Comparison of ENCODE assay signal across 34 cellular contexts in the genomic region with DNA sequence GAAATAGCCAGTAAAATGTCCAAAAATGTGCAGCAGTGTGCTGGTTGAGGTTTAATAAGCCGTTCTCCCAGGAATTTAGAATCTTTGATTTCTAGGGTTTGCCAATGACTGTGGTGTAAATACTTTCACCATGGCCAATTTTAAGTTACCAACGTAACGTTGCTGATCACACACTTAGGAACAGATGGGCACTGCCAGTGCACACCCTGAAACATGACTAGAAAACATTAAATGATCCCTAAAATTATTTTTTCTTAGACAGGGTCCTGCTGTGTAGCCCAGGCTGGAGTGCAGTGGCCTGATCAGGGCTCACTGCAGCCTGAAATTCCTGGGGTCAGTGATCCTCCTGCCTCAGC. TPM values are rescaled to one million over a fixed set of nuclear protein-coding genes. Genes with fewer than 3 reads are reported as not detected.
"Had no signal": no experiment of that assay in that cellular context is flagged by ENCODE, and none has a peak within 500 bp of the region (broad histone marks: within the 10 kb centered on the region; RNA-seq: fewer than 3 reads in every experiment).

No MANE protein-coding gene starts in this region.

- H3K9me3 ChIP-seq: ovary, psoas muscle, spleen, suprapubic skin, testis, tibial artery, transverse colon, upper lobe of left lung, vagina had no signal

- H3K27me3 ChIP-seq: neural progenitor cell, ovary, testis, transverse colon, upper lobe of left lung, vagina had no signal

- H3K4me3 Mint-ChIP-seq: naive thymus-derived CD4-positive, alpha-beta T cell; natural killer cell; nephron; neural progenitor cell; stimulated activated memory B cell treated with anti-CD40 and anti-IgM and Interleukin-4, amounts not matched to agents 10 μg/mL and 1 μg/mL and 100 μg/mL, for 72 hours; stimulated activated naive CD8-positive, alpha-beta T cell treated with anti-CD3 and anti-CD28 coated beads, Interleukin-15, amount 100 ng/mL, for 72 hours had no signal

- H3K27ac ChIP-seq: neural progenitor cell, ovary, parathyroid adenoma, psoas muscle, skin epidermis, spleen, suprapubic skin, testis, tibial artery, transverse colon, upper lobe of left lung, vagina had no signal

- H3K36me3 Mint-ChIP-seq: naive thymus-derived CD4-positive, alpha-beta T cell; natural killer cell; neural progenitor cell; stimulated activated memory B cell treated with anti-CD40 and anti-IgM and Interleukin-4, amounts not matched to agents 10 μg/mL and 1 μg/mL and 100 μg/mL, for 72 hours had no signal

- H3K36me3 ChIP-seq: neural progenitor cell, ovary, spleen, suprapubic skin, tibial artery, transverse colon, upper lobe of left lung, vagina had no signal

- H3K27me3 Mint-ChIP-seq: progenitor cell of endocrine pancreas; stimulated activated naive CD8-positive, alpha-beta T cell treated with anti-CD3 and anti-CD28 coated beads, Interleukin-15, amount 100 ng/mL, for 72 hours had no signal

- H3K9me3 Mint-ChIP-seq: naive thymus-derived CD4-positive, alpha-beta T cell; natural killer cell; nephron; stimulated activated memory B cell treated with anti-CD40 and anti-IgM and Interleukin-4, amounts not matched to agents 10 μg/mL and 1 μg/mL and 100 μg/mL, for 72 hours; stimulated activated naive CD8-positive, alpha-beta T cell treated with anti-CD3 and anti-CD28 coated beads, Interleukin-15, amount 100 ng/mL, for 72 hours had no signal

- DNase-seq: naive thymus-derived CD4-positive, alpha-beta T cell; natural killer cell; occipital lobe; ovary; psoas muscle; right cardiac atrium; spleen; stimulated activated CD4-positive, alpha-beta T cell treated with anti-CD3 and anti-CD28 coated beads, Interleukin-12 subunit alpha, Interleukin-12 subunit beta, amount 100 ng/mL, for 4 hours; stimulated activated CD4-positive, alpha-beta T cell treated with anti-CD3 and anti-CD28 coated beads, Interleukin-1b, Interleukin-23, amount 100 ng/mL, for 48 hours; stimulated activated CD4-positive, alpha-beta T cell treated with anti-CD3 and anti-CD28 coated beads, Interleukin-4, amount 100 ng/mL, for 1 hour; stimulated activated CD4-positive, alpha-beta T cell treated with anti-CD3 and anti-CD28 coated beads, Interleukin-4, amount 100 ng/mL, for 4 hours; stimulated activated CD8-positive, alpha-beta memory T cell treated with anti-CD3 and anti-CD28 coated beads, Interleukin-4, amount 100 ng/mL, for 48 hours; stimulated activated naive CD4-positive, alpha-beta T cell; stimulated activated naive CD8-positive, alpha-beta T cell treated with anti-CD3 and anti-CD28 coated beads, Interleukin-15, amount 100 ng/mL, for 72 hours; stimulated activated naive CD8-positive, alpha-beta T cell treated with anti-CD3 and anti-CD28 coated beads, Interleukin-15, Interleukin-2, amounts not matched to agents 100 U/mL and 50 U/mL, for 24 hours; substantia nigra; testis; tibial artery; transverse colon; upper lobe of left lung had no signal

- H3K27ac Mint-ChIP-seq: naive thymus-derived CD4-positive, alpha-beta T cell; natural killer cell; nephron; stimulated activated memory B cell treated with anti-CD40 and anti-IgM and Interleukin-4, amounts not matched to agents 10 μg/mL and 1 μg/mL and 100 μg/mL, for 72 hours had no signal

- ATAC-seq: naive thymus-derived CD4-positive, alpha-beta T cell; natural killer cell; psoas muscle; right cardiac atrium; sciatic nerve; stimulated activated memory B cell treated with anti-CD40 and anti-IgM and Interleukin-4, amounts not matched to agents 10 μg/mL and 1 μg/mL and 100 μg/mL, for 72 hours; stimulated activated naive CD8-positive, alpha-beta T cell treated with anti-CD3 and anti-CD28 coated beads, Interleukin-15, amount 100 ng/mL, for 72 hours; stimulated activated naive CD8-positive, alpha-beta T cell treated with anti-CD3 and anti-CD28 coated beads, Interleukin-15, Interleukin-2, amounts not matched to agents 100 U/mL and 50 U/mL, for 24 hours had no signal

- H3K4me1 ChIP-seq: neural progenitor cell, parathyroid adenoma, psoas muscle, suprapubic skin, tibial artery, transverse colon, upper lobe of left lung, vagina had no signal

- H3K9ac ChIP-seq: neural progenitor cell, parathyroid adenoma had no signal

- H3K4me1 Mint-ChIP-seq: naive thymus-derived CD4-positive, alpha-beta T cell; natural killer cell; nephron; stimulated activated naive CD8-positive, alpha-beta T cell treated with anti-CD3 and anti-CD28 coated beads, Interleukin-15, amount 100 ng/mL, for 72 hours had no signal

- H3K4me3 ChIP-seq: neural progenitor cell, ovary, psoas muscle, skin epidermis, smooth muscle cell, spleen, suprapubic skin, testis, tibial artery, transverse colon, upper lobe of left lung, vagina had no signal

RNA-seq across cellular contexts. Expression of gene CA5A, which starts 3.2 kb away (rescaled TPM):
- total RNA-seq: naive thymus-derived CD4-positive, alpha-beta T cell; natural killer cell; occipital lobe; osteoblast; ovary; renal cortical epithelial cell; right cardiac atrium; sciatic nerve; smooth muscle cell; spleen; suprapubic skin; testis; transverse colon; ureter; vagina had no signal
- polyA plus RNA-seq: naive thymus-derived CD4-positive, alpha-beta T cell; neural cell; psoas muscle; right cardiac atrium; smooth muscle cell; spleen had no signal
